ENCODE assay signal across 21 cellular contexts in the genomic region with DNA sequence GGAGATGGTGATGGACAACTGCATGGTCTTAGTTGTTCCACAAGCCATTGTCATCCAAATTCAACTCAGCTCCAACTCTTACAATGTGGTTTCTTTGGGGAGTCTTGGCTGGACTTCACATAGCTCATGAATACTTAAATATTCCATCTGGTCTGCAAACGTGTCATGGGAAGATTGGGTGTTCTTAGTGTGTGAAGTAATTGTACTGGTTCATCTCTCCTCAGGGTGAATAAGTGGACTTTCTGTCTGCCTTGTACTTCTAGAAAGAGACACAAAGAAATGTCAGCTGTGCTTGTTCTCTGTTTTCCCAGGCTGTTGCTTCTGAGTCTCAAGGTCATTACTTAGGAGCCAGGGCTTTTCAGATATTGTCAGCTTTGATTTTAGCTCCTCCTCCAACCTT.
A peak's percentile ranks its signal among the peaks of the same experiment; 100 is the strongest.
DNase-seq lines count a peak whose midpoint lies in the region; ATAC-seq and TF ChIP-seq lines count a peak whose summit lies in the region.
"Had no signal": no experiment of that assay in that cellular context is flagged by ENCODE, and none has a peak within 500 bp of the region (broad histone marks: within the 10 kb centered on the region; RNA-seq: fewer than 3 reads in every experiment).

No MANE protein-coding gene starts in this region.

- no peak for TF ChIP-seq CTCF in esophagus muscularis mucosa (IDR thresholded peaks at IDR 0.05)
- no peak for TF ChIP-seq CTCF in mesothelial cell of epicardium (IDR thresholded peaks at IDR 0.05; ENCODE audit: unreplicated experiment)
- TF ChIP-seq CTCF in thyroid gland (IDR thresholded peaks at IDR 0.05): no peak
- TF ChIP-seq CTCF in tibial nerve (IDR thresholded peaks at IDR 0.05): no peak

- H3K4me3 ChIP-seq in esophagus muscularis mucosa (no peak overlapping the region), thyroid gland (replicated peaks in 1 of 3) (no peak overlapping the region), tibial nerve (no peak overlapping the region)
- H3K4me3 ChIP-seq: SK-N-MC had no signal

- H3K36me3 ChIP-seq in esophagus muscularis mucosa: peaks cover 2 to 46% (median 33%) of the 10 kb centered on the region in 4 donors
- H3K36me3 ChIP-seq in thyroid gland: peaks cover 0 to 31% of the 10 kb centered on the region in 2 donors
- peaks cover 0 to 38% (median 0%) of the 10 kb centered on the region in 3 donors for H3K36me3 ChIP-seq in tibial nerve

- peak; percentile 32 for ATAC-seq in stimulated activated naive CD8-positive, alpha-beta T cell treated with anti-CD3 and anti-CD28 coated beads, Interleukin-15, Interleukin-2, amounts not matched to agents 100 U/mL and 50 U/mL, for 24 hours
- no peak for ATAC-seq in stimulated activated naive CD8-positive, alpha-beta T cell treated with anti-CD3 and anti-CD28 coated beads, Interleukin-15, amount 100 ng/mL, for 72 hours
- ATAC-seq in HG02970 (IDR thresholded peaks at IDR 0.05; ENCODE audit: low FRiP score, unreplicated experiment): no peak
- ATAC-seq: activated CD4-positive, alpha-beta T cell treated with anti-CD3 and anti-CD28 coated beads for 36 hours had no signal

- intact Hi-C loops in esophagus muscularis mucosa (cut with DNase I) (no loop called here), thyroid gland (cut with DNase I) (no loop called here)

- peak overlapping the region; percentile 5 to 56 (median 32) for H3K27ac ChIP-seq in esophagus muscularis mucosa (replicated peaks in 1 of 4)
- H3K27ac ChIP-seq in thyroid gland: peak overlapping the region in 2 of 3 donors; percentile 11 to 19
- H3K27ac ChIP-seq in tibial nerve: peak overlapping the region in 2 of 4 donors; percentile 18 to 60

- no peaks in the 10 kb centered on the region for H3K27me3 Mint-ChIP-seq in stimulated activated naive CD8-positive, alpha-beta T cell treated with anti-CD3 and anti-CD28 coated beads, Interleukin-15, amount 100 ng/mL, for 72 hours
- H3K27me3 Mint-ChIP-seq in mesothelial cell of epicardium (ENCODE audit: low read depth): no peaks in the 10 kb centered on the region
- H3K27me3 Mint-ChIP-seq: activated CD4-positive, alpha-beta T cell treated with anti-CD3 and anti-CD28 coated beads for 36 hours; stimulated activated naive CD8-positive, alpha-beta T cell treated with anti-CD3 and anti-CD28 coated beads, Interleukin-15, Interleukin-2, amounts not matched to agents 100 ng/mL and 50 ng/mL, for 24 hours had no signal

- H3K9me3 ChIP-seq in esophagus muscularis mucosa: no peaks in the 10 kb centered on the region
- no peaks in the 10 kb centered on the region for H3K9me3 ChIP-seq in thyroid gland
- no peaks in the 10 kb centered on the region for H3K9me3 ChIP-seq in tibial nerve

- TF ChIP-seq POLR2A in esophagus muscularis mucosa (IDR thresholded peaks at IDR 0.05; ENCODE audit: low read depth) (no peak), thyroid gland (IDR thresholded peaks at IDR 0.05) (no peak), tibial nerve (IDR thresholded peaks at IDR 0.05) (no peak)

- TF ChIP-seq EP300 in esophagus muscularis mucosa (IDR thresholded peaks at IDR 0.05) (no peak), tibial nerve (IDR thresholded peaks at IDR 0.05) (no peak)

- H3K36me3 Mint-ChIP-seq in mesothelial cell of epicardium: peaks cover 47% of the 10 kb centered on the region

- no peaks in the 10 kb centered on the region for H3K9me3 Mint-ChIP-seq in stimulated activated naive CD8-positive, alpha-beta T cell treated with anti-CD3 and anti-CD28 coated beads, Interleukin-15, amount 100 ng/mL, for 72 hours
- no peaks in the 10 kb centered on the region for H3K9me3 Mint-ChIP-seq in mesothelial cell of epicardium
- H3K9me3 Mint-ChIP-seq: CD14-positive monocyte; nephron progenitor cell; stimulated activated naive CD8-positive, alpha-beta T cell treated with anti-CD3 and anti-CD28 coated beads, Interleukin-15, Interleukin-2, amounts not matched to agents 100 ng/mL and 50 ng/mL, for 24 hours had no signal

- DNase-seq in stimulated activated naive CD8-positive, alpha-beta T cell treated with anti-CD3 and anti-CD28 coated beads, Interleukin-15, Interleukin-2, amounts not matched to agents 100 U/mL and 50 U/mL, for 24 hours: no peak
- DNase-seq in stimulated activated naive CD8-positive, alpha-beta T cell treated with anti-CD3 and anti-CD28 coated beads, Interleukin-15, amount 100 ng/mL, for 72 hours: no peak
- DNase-seq in esophagus muscularis mucosa (ENCODE audit: extremely low spot score) (no peak), mesothelial cell of epicardium (ENCODE audit: low spot score in 2 of 2, unreplicated experiment in 2 of 2) (no peak), thyroid gland (no peak), tibial nerve (ENCODE audit: low spot score in 2 of 2) (no peak), NCI-H146 treated with DMSO at 0.1 percent for 48 hours (lab: John Stamatoyannopoulos, UW; ENCODE audit: unreplicated experiment) (no peak)
- DNase-seq: ACHN; activated CD4-positive, alpha-beta T cell treated with anti-CD3 and anti-CD28 coated beads for 36 hours; activated effector memory CD4-positive, alpha-beta T cell treated with anti-CD3 and anti-CD28 coated beads, Interleukin-2, amount 50 U/mL, for 16 hours; anterior cingulate cortex; islet precursor cell; mesenchymal stem cell; NCI-H1436 treated with DMSO at 0.1 percent for 48 hours; NCI-H82; nephron progenitor cell; T-helper 9 cell had no signal

- no peaks in the 10 kb centered on the region for H3K27me3 ChIP-seq in esophagus muscularis mucosa
- H3K27me3 ChIP-seq in thyroid gland: no peaks in the 10 kb centered on the region
- no peaks in the 10 kb centered on the region for H3K27me3 ChIP-seq in tibial nerve

- H3K4me3 Mint-ChIP-seq in stimulated activated naive CD8-positive, alpha-beta T cell treated with anti-CD3 and anti-CD28 coated beads, Interleukin-15, amount 100 ng/mL, for 72 hours: no peak overlapping the region
- H3K4me3 Mint-ChIP-seq in mesothelial cell of epicardium: no peak overlapping the region
- H3K4me3 Mint-ChIP-seq: activated CD4-positive, alpha-beta T cell treated with anti-CD3 and anti-CD28 coated beads for 36 hours; CD14-positive monocyte; nephron progenitor cell; stimulated activated naive CD8-positive, alpha-beta T cell treated with anti-CD3 and anti-CD28 coated beads, Interleukin-15, Interleukin-2, amounts not matched to agents 100 ng/mL and 50 ng/mL, for 24 hours had no signal

- 42% methylated on average over 1 of the region's 1 CpG for WGBS in esophagus muscularis mucosa
- WGBS in thyroid gland, 2 donors: 88% methylated on average over 1 of the region's 1 CpG
- 18 to 19% methylated on average over 1 of the region's 1 CpG for WGBS in tibial nerve, 2 donors

- H3K4me1 Mint-ChIP-seq in stimulated activated naive CD8-positive, alpha-beta T cell treated with anti-CD3 and anti-CD28 coated beads, Interleukin-15, amount 100 ng/mL, for 72 hours: peaks cover 18% of the 10 kb centered on the region
- H3K4me1 Mint-ChIP-seq in mesothelial cell of epicardium: peaks cover 68% of the 10 kb centered on the region
- H3K4me1 Mint-ChIP-seq: CD14-positive monocyte had no signal

- peaks cover 42 to 55% (median 51%) of the 10 kb centered on the region in 4 donors for H3K4me1 ChIP-seq in esophagus muscularis mucosa
- peaks cover 39 to 53% of the 10 kb centered on the region in 2 donors for H3K4me1 ChIP-seq in thyroid gland
- peaks cover 0 to 60% (median 22%) of the 10 kb centered on the region in 4 donors for H3K4me1 ChIP-seq in tibial nerve

- no peak overlapping the region for H3K27ac Mint-ChIP-seq in stimulated activated naive CD8-positive, alpha-beta T cell treated with anti-CD3 and anti-CD28 coated beads, Interleukin-15, amount 100 ng/mL, for 72 hours
- peak overlapping the region; percentile 82 for H3K27ac Mint-ChIP-seq in mesothelial cell of epicardium
- H3K27ac Mint-ChIP-seq: activated CD4-positive, alpha-beta T cell treated with anti-CD3 and anti-CD28 coated beads for 36 hours; stimulated activated naive CD8-positive, alpha-beta T cell treated with anti-CD3 and anti-CD28 coated beads, Interleukin-15, Interleukin-2, amounts not matched to agents 100 ng/mL and 50 ng/mL, for 24 hours had no signal
